Comparison of ENCODE assay signal across 16 cellular contexts in the genomic region with DNA sequence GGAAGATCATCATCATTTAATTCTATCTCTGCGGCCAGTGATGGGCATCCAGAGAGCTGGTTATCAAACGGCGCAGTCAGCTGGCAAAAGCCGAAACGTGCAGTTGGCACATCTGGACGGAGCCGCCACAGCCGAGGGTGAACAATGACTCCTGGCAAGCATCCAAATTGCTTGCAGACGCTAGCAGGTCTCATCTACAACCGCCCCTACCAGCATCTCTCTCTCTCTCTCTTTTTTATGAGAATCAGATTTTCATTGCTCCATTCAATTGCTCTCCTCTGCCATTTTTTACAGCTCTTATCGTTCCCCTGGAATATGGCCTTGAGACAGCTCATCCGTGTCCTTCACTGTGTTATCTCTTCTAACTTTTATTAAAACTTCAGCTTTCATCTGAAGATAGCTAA.
DNase-seq lines count a peak whose midpoint lies in the region; ATAC-seq, FAIRE-seq and TF ChIP-seq lines count a peak whose summit lies in the region.
"Had no signal": no experiment of that assay in that cellular context is flagged by ENCODE, and none has a peak within 500 bp of the region (broad histone marks: within the 10 kb centered on the region; RNA-seq: fewer than 3 reads in every experiment).

No MANE protein-coding gene starts in this region.

- TF ChIP-seq EP300 in GM12878 (IDR thresholded peaks at IDR 0.05; ENCODE audit: borderline replicate concordance in 1 of 2, control insufficient read depth in 1 of 2, low read depth in 2 of 2, low read length in 2 of 2), result no peak

- H3F3A ChIP-seq in smooth muscle cell (ENCODE audit: low read depth), result no peaks in the 10 kb centered on the region

- H3K4me3 Mint-ChIP-seq in activated CD8-positive, alpha-beta memory T cell treated with anti-CD3 and anti-CD28 coated beads, Interleukin-2, amount 10 ng/mL, durations not matched to agents 7 days and 5 days, result no peak overlapping the region
- H3K4me3 Mint-ChIP-seq: activated naive CD8-positive, alpha-beta T cell treated with anti-CD3 and anti-CD28 coated beads, Interleukin-2, amount 50 U/mL, for 24 hours; IgD-negative memory B cell; memory B cell had no signal

- TSS peak; percentile 1 for BruUV-seq in GM12878 (replicated peaks; lab: Mats Ljungman, UMichigan)

- peaks cover 7% of the 10 kb centered on the region for H3K36me3 Mint-ChIP-seq in activated CD8-positive, alpha-beta memory T cell treated with anti-CD3 and anti-CD28 coated beads, Interleukin-2, amount 10 ng/mL, durations not matched to agents 7 days and 5 days
- H3K36me3 Mint-ChIP-seq: IgD-negative memory B cell had no signal

- CTCF ChIA-PET in GM12878 (lab: Yijun Ruan, JAX), result interaction anchor here (0.6 to 7.2 kb wide), 7 partner anchors 10 to 617 kb away, joined by 3 to 45 read pairs (median 4); no protein-coding TSS in a partner anchor
- CTCF ChIA-PET in activated CD8-positive, alpha-beta memory T cell treated with anti-CD3 and anti-CD28 coated beads, Interleukin-2, amount 10 ng/mL, durations not matched to agents 7 days and 5 days (lab: Charles Lee), result interaction anchor here (1.0 to 2.5 kb wide), 3 partner anchors 10 to 17 kb away, joined by 3 to 14 read pairs (median 3); no protein-coding TSS in a partner anchor

- H3K79me2 ChIP-seq in GM12878 (ENCODE audit: control insufficient read depth, insufficient read depth, low read length) (no peaks in the 10 kb centered on the region), smooth muscle cell (ENCODE audit: low read depth) (no peaks in the 10 kb centered on the region)

- in situ Hi-C loops in GM12878 (cut with MboI), result no loop called here

- RAD21 ChIA-PET in GM12878 (lab: Charles Lee; ENCODE audit: unreplicated experiment), result interaction anchor here (0.6 to 3.5 kb wide), 4 partner anchors 12 to 134 kb away, joined by 3 to 12 read pairs (median 4); no protein-coding TSS in a partner anchor

- intact Hi-C loops in cardiac septum (cut with DNase I) (no loop called here), GM12878 (cut with micrococcal nuclease; ENCODE audit: unreplicated experiment) (no loop called here), thyroid gland (cut with DNase I) (no loop called here)

- TF ChIP-seq POLR2A in GM12878 (IDR thresholded peaks at IDR 0.05; ENCODE audit: low read depth, low read length) (no peak), thyroid gland (IDR thresholded peaks at IDR 0.05) (no peak)

- H3K27me3 Mint-ChIP-seq in activated CD8-positive, alpha-beta memory T cell treated with anti-CD3 and anti-CD28 coated beads, Interleukin-2, amount 10 ng/mL, durations not matched to agents 7 days and 5 days, result no peaks in the 10 kb centered on the region
- H3K27me3 Mint-ChIP-seq: activated naive CD8-positive, alpha-beta T cell treated with anti-CD3 and anti-CD28 coated beads, Interleukin-2, amount 50 U/mL, for 24 hours; IgD-negative memory B cell; memory B cell had no signal

- no peaks in the 10 kb centered on the region for H3K9me3 ChIP-seq in right atrium auricular region
- no peaks in the 10 kb centered on the region for H3K9me3 ChIP-seq in GM12878 (replicated peaks; ENCODE audit: control insufficient read depth, insufficient read depth, low read length)
- no peaks in the 10 kb centered on the region for H3K9me3 ChIP-seq in thyroid gland
- H3K9me3 ChIP-seq in smooth muscle cell (replicated peaks; ENCODE audit: low read depth), result no peaks in the 10 kb centered on the region
- H3K9me3 ChIP-seq: colonic mucosa, ovary had no signal

- H4K20me1 ChIP-seq in GM12878 (ENCODE audit: control insufficient read depth, insufficient read depth) (no peaks in the 10 kb centered on the region), smooth muscle cell (ENCODE audit: low read depth) (no peaks in the 10 kb centered on the region)

- H3K27me3 ChIP-seq in right atrium auricular region, result no peaks in the 10 kb centered on the region
- no peaks in the 10 kb centered on the region for H3K27me3 ChIP-seq in GM12878 (replicated peaks in 1 of 2; ENCODE audit: control insufficient read depth in 2 of 2, insufficient read depth in 2 of 2, low read length in 1 of 2)
- no peaks in the 10 kb centered on the region for H3K27me3 ChIP-seq in thyroid gland
- no peaks in the 10 kb centered on the region for H3K27me3 ChIP-seq in smooth muscle cell (ENCODE audit: low read depth)
- H3K27me3 ChIP-seq: colonic mucosa, ovary had no signal

- H3K36me3 ChIP-seq in right atrium auricular region (no peaks in the 10 kb centered on the region), GM12878 (ENCODE audit: control insufficient read depth in 2 of 2, insufficient read depth in 2 of 2, low read length in 1 of 2) (peaks cover 0 to 6% of the 10 kb centered on the region in 2 experiments), thyroid gland (no peaks in the 10 kb centered on the region), smooth muscle cell (ENCODE audit: low read depth) (no peaks in the 10 kb centered on the region)
- H3K36me3 ChIP-seq: colonic mucosa, ovary had no signal

- DNase-seq in cardiac septum (ENCODE audit: low spot score) (peak; percentile 78), right atrium auricular region (ENCODE audit: low spot score) (no peak), NCI-H2171 treated with DMSO at 0.1 percent for 48 hours (lab: John Stamatoyannopoulos, UW) (peak; percentile 83), GM12878 (ENCODE audit: low read depth, low spot score) (no peak), thyroid gland (peak; percentile 20), smooth muscle cell (lab: John Stamatoyannopoulos, UW; ENCODE audit: unreplicated experiment) (no peak), foreskin melanocyte (no peak)
- DNase-seq in activated CD8-positive, alpha-beta memory T cell treated with anti-CD3 and anti-CD28 coated beads, Interleukin-2, amount 10 ng/mL, durations not matched to agents 7 days and 5 days, result no peak
- DNase-seq: activated naive CD8-positive, alpha-beta T cell treated with anti-CD3 and anti-CD28 coated beads, Interleukin-2, amount 50 U/mL, for 24 hours; colonic mucosa; EL had no signal

- no peak overlapping the region for H2AFZ ChIP-seq in GM12878 (ENCODE audit: control insufficient read depth, low read depth, low read length)
- no peak overlapping the region for H2AFZ ChIP-seq in smooth muscle cell (ENCODE audit: low read depth)

- H3K4me1 ChIP-seq in right atrium auricular region (peaks cover 0 to 36% of the 10 kb centered on the region in 2 donors), GM12878 (ENCODE audit: control insufficient read depth, insufficient read depth, low read length) (no peaks in the 10 kb centered on the region), thyroid gland (peaks cover 89 to 90% of the 10 kb centered on the region in 2 donors), smooth muscle cell (ENCODE audit: low read depth) (no peaks in the 10 kb centered on the region)
- H3K4me1 ChIP-seq: colonic mucosa had no signal

- no peak for TF ChIP-seq RAD21 in GM12878 (IDR thresholded peaks at IDR 0.05; ENCODE audit: insufficient read depth, low read depth, low read length)

- 98% methylated on average over 12 of the region's 12 CpGs for WGBS in GM12878 (ENCODE audit: insufficient coverage, insufficient replicate concordance, low lambda C conversion rate, missing lambda C conversion rate)
- 70% methylated on average over 12 of the region's 12 CpGs for WGBS in thyroid gland, 2 donors
- WGBS in smooth muscle cell (ENCODE audit: low lambda C conversion rate), result 74% methylated on average over 12 of the region's 12 CpGs

- H3K4me2 ChIP-seq in GM12878 (ENCODE audit: control insufficient read depth, insufficient read depth), result no peak overlapping the region
- no peak overlapping the region for H3K4me2 ChIP-seq in smooth muscle cell

- H3K4me3 ChIP-seq in right atrium auricular region, result no peak overlapping the region
- no peak overlapping the region for H3K4me3 ChIP-seq in GM12878
- H3K4me3 ChIP-seq in thyroid gland (replicated peaks in 1 of 3), result no peak overlapping the region
- no peak overlapping the region for H3K4me3 ChIP-seq in smooth muscle cell
- H3K4me3 ChIP-seq: colonic mucosa, ovary had no signal

- ATAC-seq in GM12878, result no peak
- ATAC-seq in activated CD8-positive, alpha-beta memory T cell treated with anti-CD3 and anti-CD28 coated beads, Interleukin-2, amount 10 ng/mL, durations not matched to agents 7 days and 5 days, result no peak
- ATAC-seq: activated CD4-positive, CD25-positive, alpha-beta regulatory T cell treated with anti-CD3 and anti-CD28 coated beads, Interleukin-2, amount 50 U/mL, for 24 hours; activated naive CD8-positive, alpha-beta T cell treated with anti-CD3 and anti-CD28 coated beads, Interleukin-2, amount 50 U/mL, for 24 hours had no signal

- no peak overlapping the region for H3K27ac ChIP-seq in right atrium auricular region
- H3K27ac ChIP-seq in GM12878 (ENCODE audit: control insufficient read depth, insufficient read depth), result no peak overlapping the region
- peak overlapping the region in 2 of 3 donors; percentile 27 to 33 for H3K27ac ChIP-seq in thyroid gland
- no peak overlapping the region for H3K27ac ChIP-seq in smooth muscle cell (ENCODE audit: low read depth)
- H3K27ac ChIP-seq: colonic mucosa, ovary had no signal

- SMC1A ChIA-PET in GM12878 (lab: Charles Lee; ENCODE audit: uncharacterized antibody, unreplicated experiment), result interaction anchor here (0.7 to 5.1 kb wide), 14 partner anchors 9 to 139 kb away, joined by 3 to 29 read pairs (median 4); no protein-coding TSS in a partner anchor

- POLR2A ChIA-PET in GM12878 (lab: Charles Lee), result interaction anchor here (0.9 kb wide), 1 partner anchor 11 kb away, joined by 3 read pairs; no protein-coding TSS in a partner anchor

- H3K9me3 Mint-ChIP-seq in activated CD8-positive, alpha-beta memory T cell treated with anti-CD3 and anti-CD28 coated beads, Interleukin-2, amount 10 ng/mL, durations not matched to agents 7 days and 5 days (ENCODE audit: low read depth), result no peaks in the 10 kb centered on the region
- H3K9me3 Mint-ChIP-seq: activated naive CD8-positive, alpha-beta T cell treated with anti-CD3 and anti-CD28 coated beads, Interleukin-2, amount 50 U/mL, for 24 hours; IgD-negative memory B cell; memory B cell had no signal

- TF ChIP-seq CTCF in right atrium auricular region (IDR thresholded peaks at IDR 0.05), result no peak
- no peak for TF ChIP-seq CTCF in GM12878 (IDR thresholded peaks at IDR 0.05 in 2 of 3, conservative IDR thresholded peaks at IDR 0.05 in 1 of 3; ENCODE audit: control insufficient read depth in 2 of 3, extremely low read depth in 1 of 3, insufficient read depth in 1 of 3, low read depth in 3 of 3, low read length in 3 of 3)
- no peak for TF ChIP-seq CTCF in thyroid gland (IDR thresholded peaks at IDR 0.05)
- TF ChIP-seq CTCF in smooth muscle cell (IDR thresholded peaks at IDR 0.05; ENCODE audit: borderline replicate concordance, insufficient read depth, poor library complexity, severe bottlenecking), result no peak

- no peaks in the 10 kb centered on the region for H3K4me1 Mint-ChIP-seq in activated CD8-positive, alpha-beta memory T cell treated with anti-CD3 and anti-CD28 coated beads, Interleukin-2, amount 10 ng/mL, durations not matched to agents 7 days and 5 days

- H3K9ac ChIP-seq in GM12878 (ENCODE audit: control insufficient read depth, insufficient read depth, low read length), result no peak overlapping the region
- no peak overlapping the region for H3K9ac ChIP-seq in smooth muscle cell (ENCODE audit: low read depth)

- no peak overlapping the region for H3K27ac Mint-ChIP-seq in activated CD8-positive, alpha-beta memory T cell treated with anti-CD3 and anti-CD28 coated beads, Interleukin-2, amount 10 ng/mL, durations not matched to agents 7 days and 5 days
- H3K27ac Mint-ChIP-seq: activated naive CD8-positive, alpha-beta T cell treated with anti-CD3 and anti-CD28 coated beads, Interleukin-2, amount 50 U/mL, for 24 hours; IgD-negative memory B cell; memory B cell had no signal

- no peak for FAIRE-seq in GM12878 (lab: Jason Lieb, UNC)
- FAIRE-seq: urothelium cell line had no signal

Comparison
In these comparisons a context has a peak if more than half of its experiments do, and no peak if none do; other contexts are left out.
1. DNase-seq: peak in cardiac septum (single experiment), NCI-H2171 treated with DMSO at 0.1 percent for 48 hours (single experiment) and thyroid gland (2 of 2); none in right atrium auricular region (single experiment), GM12878 (single experiment), smooth muscle cell (single experiment), foreskin melanocyte (single experiment) and activated CD8-positive, alpha-beta memory T cell treated with anti-CD3 and anti-CD28 coated beads, Interleukin-2, amount 10 ng/mL, durations not matched to agents 7 days and 5 days (single experiment).
2. H3K27ac ChIP-seq: peak in thyroid gland (2 of 3); none in right atrium auricular region (0 of 2), GM12878 (single experiment) and smooth muscle cell (single experiment).